Comparison of ENCODE assay signal across 2 cellular contexts in genomic region chr16:89577055-89577759, GRCh38.
TF ChIP-seq lines count a peak whose summit lies in the region.

No MANE protein-coding gene starts in this region.

TF ChIP-seq in HCT116, 20 proteins besides CTCF, POLR2A, EP300 and RAD21:
- TF ChIP-seq TCF7L2 (IDR thresholded peaks at IDR 0.05; ENCODE audit: borderline replicate concordance, extremely low read depth, insufficient read depth, insufficient read length) (no peak), ELF1 (IDR thresholded peaks at IDR 0.05; ENCODE audit: borderline replicate concordance, low read depth) (no peak), JUND (IDR thresholded peaks at IDR 0.05) (no peak), ZNF274 (IDR thresholded peaks at IDR 0.05; ENCODE audit: low read depth, low read length) (no peak), EZH2 (IDR thresholded peaks at IDR 0.05) (no peak), FOSL1 (IDR thresholded peaks at IDR 0.05; ENCODE audit: low read depth) (no peak), ZFX (IDR thresholded peaks at IDR 0.05) (no peak), ATF3 (IDR thresholded peaks at IDR 0.05) (no peak), EGR1 (IDR thresholded peaks at IDR 0.05; ENCODE audit: low read depth) (no peak), ZBTB33 (IDR thresholded peaks at IDR 0.05; ENCODE audit: extremely low read depth, insufficient replicate concordance, low read length) (no peak), SIN3A (IDR thresholded peaks at IDR 0.05; ENCODE audit: low read depth) (no peak), EZH2phosphoT487 (IDR thresholded peaks at IDR 0.05; ENCODE audit: borderline replicate concordance) (no peak), CBX3 (IDR thresholded peaks at IDR 0.05; ENCODE audit: low read depth) (no peak), CEBPB (IDR thresholded peaks at IDR 0.05; ENCODE audit: low read depth) (no peak)

TF ChIP-seq in K562, 482 proteins besides CTCF, POLR2A, EP300 and RAD21:
- peak; percentile 20; the same call in 1 of the 2 replicates for TF ChIP-seq POLR2G (IDR thresholded peaks at IDR 0.05; ENCODE audit: low read depth, low read length)
- no peak for TF ChIP-seq ZNF764 (CRISPR knock-in tag; IDR thresholded peaks at IDR 0.05; ENCODE audit: low read depth)
- 0 out of 2 replicates have a peak, but pooled peaks have one; percentile 28 for TF ChIP-seq ZBTB7A (IDR thresholded peaks at IDR 0.05; ENCODE audit: borderline replicate concordance, control insufficient read depth, low read depth, low read length)
- TF ChIP-seq ZFP1 (CRISPR knock-in tag; IDR thresholded peaks at IDR 0.05): no peak
